ENCODE assay signal across 15 cellular contexts in the genomic region with DNA sequence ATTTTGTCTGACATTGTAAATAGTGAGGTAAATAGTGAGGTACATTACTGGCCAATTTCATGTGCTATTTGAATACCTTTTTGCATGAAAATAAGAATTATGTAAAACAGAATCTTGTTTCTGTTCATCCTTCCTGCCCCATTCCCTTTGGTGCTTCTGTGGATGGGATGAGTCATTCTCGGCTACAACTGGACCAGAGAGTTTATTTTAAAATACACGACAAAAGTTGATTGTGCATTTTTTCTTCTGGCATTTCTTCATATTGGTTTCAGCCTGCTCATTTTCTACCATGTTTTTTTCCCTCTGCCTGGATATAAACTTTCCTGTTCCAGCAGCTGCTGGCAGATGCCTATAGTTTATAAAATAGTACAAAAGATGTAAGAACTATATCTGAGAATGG.
DNase-seq lines count a peak whose midpoint lies in the region; ATAC-seq and TF ChIP-seq lines count a peak whose summit lies in the region.
"Had no signal": no experiment of that assay in that cellular context is flagged by ENCODE, and none has a peak within 500 bp of the region (broad histone marks: within the 10 kb centered on the region; RNA-seq: fewer than 3 reads in every experiment).

No MANE protein-coding gene starts in this region.

- no peak for TF ChIP-seq CTCF in prostate gland (IDR thresholded peaks at IDR 0.05)

- no peaks in the 10 kb centered on the region for H3K9me3 ChIP-seq in prostate gland
- H3K9me3 ChIP-seq: HAP-1 had no signal

- WGBS in prostate gland, result 83% methylated on average over 2 of the region's 2 CpGs

- no peaks in the 10 kb centered on the region for H3K36me3 ChIP-seq in prostate gland
- H3K36me3 ChIP-seq: HAP-1 had no signal

- intact Hi-C loops in prostate gland (cut with DNase I), result no loop called here

- no peaks in the 10 kb centered on the region for H3K27me3 ChIP-seq in prostate gland (replicated peaks; ENCODE audit: insufficient read depth)

- DNase-seq in HCEC 1CT, result peak; percentile 51
- peak; percentile 22 for DNase-seq in M059J (ENCODE audit: low read depth)
- peak; percentile 23 for DNase-seq in RPMI7951 (ENCODE audit: low read depth)
- DNase-seq in OCI-M1 (lab: John Stamatoyannopoulos, UW), result no peak
- DNase-seq in prostate gland (ENCODE audit: low spot score), result no peak
- DNase-seq: C1 segment of cervical spinal cord; Calu3; CD4-positive, alpha-beta memory T cell; COR-L47; DMS53; DMS79 treated with DMSO at 0.1 percent for 48 hours; GOT3 had no signal

- no peak overlapping the region for H3K4me3 ChIP-seq in prostate gland
- H3K4me3 ChIP-seq: HAP-1 had no signal

- H3K4me1 ChIP-seq in prostate gland (replicated peaks), result no peaks in the 10 kb centered on the region
- H3K4me1 ChIP-seq: HAP-1 had no signal

- H3K27ac ChIP-seq in prostate gland, result no peak overlapping the region

- no peak for TF ChIP-seq POLR2A in prostate gland (IDR thresholded peaks at IDR 0.05)

- no peak for ATAC-seq in GM19351 (IDR thresholded peaks at IDR 0.05; ENCODE audit: unreplicated experiment)
- ATAC-seq in GM21619 (IDR thresholded peaks at IDR 0.05; ENCODE audit: unreplicated experiment), result no peak

Comparison
In these comparisons a context has a peak if more than half of its experiments do, and no peak if none do; other contexts are left out.
1. DNase-seq: peak in HCEC 1CT (single experiment), M059J (single experiment) and RPMI7951 (single experiment); none in OCI-M1 (single experiment) and prostate gland (single experiment).